ENCODE assay signal across 9 cellular contexts in genomic region chr18:36709315-36709714, GRCh38.
"Had no signal": no experiment of that assay in that cellular context is flagged by ENCODE, and none has a peak within 500 bp of the region (broad histone marks: within the 10 kb centered on the region; RNA-seq: fewer than 3 reads in every experiment).

No MANE protein-coding gene starts in this region.

- H3K27ac ChIP-seq: GM23248 had no signal

- H2AFZ ChIP-seq: GM23248 had no signal

- H3K4me3 ChIP-seq: GM23248, HAP-1 had no signal

- FAIRE-seq: HTR-8/SVneo had no signal

- ATAC-seq: HCT116 had no signal

- H3K4me1 ChIP-seq: HAP-1 had no signal

- H3K36me3 ChIP-seq: HAP-1 had no signal

- H3K9ac ChIP-seq: GM23248 had no signal

- H3K9me3 ChIP-seq: HAP-1 had no signal

- DNase-seq: GM23248, GOT3, H7, HFFc6, IMR-90, KBM-7 had no signal
